8 cellular contexts compared by ENCODE assay signal in genomic region chr19:47514151-47514868, GRCh38. TPM values are rescaled to one million over a fixed set of nuclear protein-coding genes. Genes with fewer than 3 reads are reported as not detected.
A peak's percentile ranks its signal among the peaks of the same experiment; 100 is the strongest.
DNase-seq lines count a peak whose midpoint lies in the region; ATAC-seq and TF ChIP-seq lines count a peak whose summit lies in the region.

No MANE protein-coding gene starts in this region.

- H3K27me3 ChIP-seq in RWPE2 (ENCODE audit: insufficient read depth, poor library complexity, severe bottlenecking): no peaks in the 10 kb centered on the region
- no peaks in the 10 kb centered on the region for H3K27me3 ChIP-seq in parathyroid adenoma (ENCODE audit: control insufficient read depth, insufficient read depth, low read length)

- no peaks in the 10 kb centered on the region for H3K36me3 ChIP-seq in RWPE2 (ENCODE audit: low read depth)
- H3K36me3 ChIP-seq in parathyroid adenoma (ENCODE audit: control insufficient read depth, insufficient read depth, low read length): no peaks in the 10 kb centered on the region

- no peaks in the 10 kb centered on the region for H3K9me3 Mint-ChIP-seq in activated CD4-positive, alpha-beta T cell treated with anti-CD3 and anti-CD28 coated beads, Interleukin-2, amount 10 ng/mL, durations not matched to agents 24 days and 14 days

- peaks cover 50% of the 10 kb centered on the region for H3K79me2 ChIP-seq in parathyroid adenoma

- peak overlapping the region; percentile 95 for H3K27ac Mint-ChIP-seq in activated CD4-positive, alpha-beta T cell treated with anti-CD3 and anti-CD28 coated beads, Interleukin-2, amount 10 ng/mL, durations not matched to agents 24 days and 14 days

- intact Hi-C loops in activated CD4-positive, alpha-beta T cell treated with anti-CD3 and anti-CD28 coated beads, Interleukin-2, amount 10 ng/mL, durations not matched to agents 24 days and 14 days (cut with micrococcal nuclease): loop anchor here (2.0 kb wide), 3 partner anchors 58 to 240 kb away; partner anchors contain the start of genes INAFM1 and ZNF541

- no peaks in the 10 kb centered on the region for H3K9me3 ChIP-seq in RWPE2 (ENCODE audit: severe bottlenecking)
- H3K9me3 ChIP-seq in parathyroid adenoma (ENCODE audit: control insufficient read depth, low read length): no peaks in the 10 kb centered on the region

- H3K27ac ChIP-seq in RWPE2 (ENCODE audit: poor library complexity, severe bottlenecking) (peak overlapping the region; percentile 28), epithelial cell of prostate (peak overlapping the region; percentile 84), parathyroid adenoma (peak overlapping the region; percentile 83)

- peak overlapping the region; percentile 96 for H3K4me2 ChIP-seq in parathyroid adenoma (ENCODE audit: low read length)

- peaks cover 76% of the 10 kb centered on the region for H3K4me1 Mint-ChIP-seq in activated CD4-positive, alpha-beta T cell treated with anti-CD3 and anti-CD28 coated beads, Interleukin-2, amount 10 ng/mL, durations not matched to agents 24 days and 14 days

- no peaks in the 10 kb centered on the region for H3K27me3 Mint-ChIP-seq in activated CD4-positive, alpha-beta T cell treated with anti-CD3 and anti-CD28 coated beads, Interleukin-2, amount 10 ng/mL, durations not matched to agents 24 days and 14 days

- H3K36me3 Mint-ChIP-seq in activated CD4-positive, alpha-beta T cell treated with anti-CD3 and anti-CD28 coated beads, Interleukin-2, amount 10 ng/mL, durations not matched to agents 24 days and 14 days (ENCODE audit: low read depth): peaks cover 20% of the 10 kb centered on the region

- ATAC-seq in RWPE2 (ENCODE audit: low read depth) (no peak; the same call in 2 of the 3 replicates), HG02840 (IDR thresholded peaks at IDR 0.05; ENCODE audit: low FRiP score, unreplicated experiment) (no peak), left lobe of liver (no peak), omental fat pad (ENCODE audit: low FRiP score) (no peak)

- peak overlapping the region; percentile 70 for H2AFZ ChIP-seq in parathyroid adenoma

- H3K4me1 ChIP-seq in RWPE2 (ENCODE audit: insufficient read depth, poor library complexity, severe bottlenecking): peaks cover 27% of the 10 kb centered on the region
- peaks cover 19% of the 10 kb centered on the region for H3K4me1 ChIP-seq in parathyroid adenoma

- H3K4me3 Mint-ChIP-seq in activated CD4-positive, alpha-beta T cell treated with anti-CD3 and anti-CD28 coated beads, Interleukin-2, amount 10 ng/mL, durations not matched to agents 24 days and 14 days: peak overlapping the region; percentile 99

- peak overlapping the region; percentile 75 for H3K9ac ChIP-seq in parathyroid adenoma

- H3K4me3 ChIP-seq in RWPE2 (ENCODE audit: severe bottlenecking): peak overlapping the region; percentile 76
- H3K4me3 ChIP-seq in parathyroid adenoma (ENCODE audit: low read depth, low read length): peak overlapping the region; percentile 95

- no peak for TF ChIP-seq CTCF in RWPE2 (IDR thresholded peaks at IDR 0.05; ENCODE audit: poor library complexity, severe bottlenecking)
- no peak for TF ChIP-seq CTCF in parathyroid adenoma (IDR thresholded peaks at IDR 0.05)
- TF ChIP-seq CTCF in omental fat pad (IDR thresholded peaks at IDR 0.05): no peak

- peak; percentile 69 for DNase-seq in activated CD4-positive, alpha-beta T cell treated with anti-CD3 and anti-CD28 coated beads, Interleukin-2, amount 10 ng/mL, durations not matched to agents 24 days and 14 days
- DNase-seq in activated CD4-positive, alpha-beta T cell treated with anti-CD3 and anti-CD28 coated beads, Interleukin-2, amount 50 U/mL, for 4 hours: no peak
- DNase-seq in RWPE2 (ENCODE audit: low spot score) (no peak), epithelial cell of prostate (ENCODE audit: low read depth, low spot score) (no peak), left lobe of liver (ENCODE audit: low spot score) (no peak), omental fat pad (ENCODE audit: low spot score) (no peak)

RNA-seq across cellular contexts. Expression of gene NAPA, which starts 0.6 kb away (rescaled TPM):
- total RNA-seq in activated CD4-positive, alpha-beta T cell treated with anti-CD3 and anti-CD28 coated beads, Interleukin-2, amount 10 ng/mL, durations not matched to agents 24 days and 14 days: 61.9 and 66.5 TPM in 2 replicates
- total RNA-seq in left lobe of liver: 96.3 TPM
- total RNA-seq in omental fat pad: 10 to 100 TPM; 77.5 to 83.6 (median 81.0) TPM

RNA-seq across cellular contexts. Expression of gene KPTN, which starts 30.3 kb away (rescaled TPM):
- total RNA-seq in activated CD4-positive, alpha-beta T cell treated with anti-CD3 and anti-CD28 coated beads, Interleukin-2, amount 10 ng/mL, durations not matched to agents 24 days and 14 days: 10.1 and 12.2 TPM in 2 replicates
- 6.6 TPM for total RNA-seq in left lobe of liver
- total RNA-seq in omental fat pad: 1 to 10 TPM; 4.4 to 7.6 (median 5.5) TPM

RNA-seq across cellular contexts. Expression of gene SLC8A2, which starts 42.6 kb away (rescaled TPM):
- 0.05 TPM in 1 of 2 replicates, not detected in the other for total RNA-seq in activated CD4-positive, alpha-beta T cell treated with anti-CD3 and anti-CD28 coated beads, Interleukin-2, amount 10 ng/mL, durations not matched to agents 24 days and 14 days
- total RNA-seq in left lobe of liver: 0.10 TPM
- total RNA-seq in omental fat pad: 1 to 10 TPM in 1 of 4 donors, under 1 TPM in 2, not detected in 1; 0.19 to 1.4 (median 0.47) TPM

RNA-seq across cellular contexts. Expression of gene ZNF541, which starts 58.6 kb away (rescaled TPM):
- total RNA-seq in activated CD4-positive, alpha-beta T cell treated with anti-CD3 and anti-CD28 coated beads, Interleukin-2, amount 10 ng/mL, durations not matched to agents 24 days and 14 days: not detected in 2 replicates
- total RNA-seq in left lobe of liver (0.08 TPM), omental fat pad (1 to 10 TPM in 1 of 4 donors, under 1 TPM in 3; 0.37 to 1.2 (median 0.46) TPM)

Comparison
In these comparisons a context has a peak if more than half of its experiments do, and no peak if none do; other contexts are left out.
1. H3K27ac ChIP-seq: peak in every context shown above with its lines; median percentile 84 in epithelial cell of prostate; 83 in parathyroid adenoma; 28 in RWPE2.